In genomic region chr4:77697860-77698599, GRCh38 we compare ENCODE assay signal across 9 cellular contexts.
DNase-seq lines count a peak whose midpoint lies in the region; ATAC-seq and TF ChIP-seq lines count a peak whose summit lies in the region.
"Had no signal": no experiment of that assay in that cellular context is flagged by ENCODE, and none has a peak within 500 bp of the region (broad histone marks: within the 10 kb centered on the region; RNA-seq: fewer than 3 reads in every experiment).

No MANE protein-coding gene starts in this region.

- no peak overlapping the region for H3K4me3 ChIP-seq in mammary epithelial cell (replicated peaks in 1 of 3; ENCODE audit: insufficient read depth in 1 of 3, low read depth in 2 of 3, low read length in 3 of 3)
- H3K4me3 ChIP-seq: BLaER1 treated with 17β-estradiol and CSF1 and Interleukin-3, amounts not matched to agents 10 nM and 100 nM had no signal

- H3K9me3 ChIP-seq in mammary epithelial cell (replicated peaks; ENCODE audit: insufficient read depth, low read length): no peaks in the 10 kb centered on the region
- H3K9me3 ChIP-seq: BLaER1 treated with 17β-estradiol and CSF1 and Interleukin-3, amounts not matched to agents 10 nM and 100 nM had no signal

- H3K9ac ChIP-seq in mammary epithelial cell (ENCODE audit: insufficient read depth, low read length): no peak overlapping the region
- H3K9ac ChIP-seq: BLaER1 treated with 17β-estradiol and CSF1 and Interleukin-3, amounts not matched to agents 10 nM and 100 nM had no signal

- no peaks in the 10 kb centered on the region for H4K20me1 ChIP-seq in mammary epithelial cell (ENCODE audit: insufficient read depth, low read length)
- H4K20me1 ChIP-seq: BLaER1 treated with 17β-estradiol and CSF1 and Interleukin-3, amounts not matched to agents 10 nM and 100 nM had no signal

- no peaks in the 10 kb centered on the region for H3K27me3 ChIP-seq in mammary epithelial cell (ENCODE audit: insufficient read depth, low read length)
- H3K27me3 ChIP-seq: BLaER1 treated with 17β-estradiol and CSF1 and Interleukin-3, amounts not matched to agents 10 nM and 100 nM had no signal

- TF ChIP-seq CTCF in mammary epithelial cell (conservative IDR thresholded peaks at IDR 0.05 in 1 of 2, IDR thresholded peaks at IDR 0.05 in 1 of 2; ENCODE audit: extremely low read depth in 1 of 2, insufficient read depth in 1 of 2, low read depth in 1 of 2, low read length in 2 of 2): peak; percentile 63 to 77

- no peak overlapping the region for H2AFZ ChIP-seq in mammary epithelial cell (ENCODE audit: low read depth, low read length)

- 75% methylated on average over 9 of the region's 10 CpGs for whole genome bisulfite sequencing in mammary epithelial cell (ENCODE audit: low coverage, missing lambda C conversion rate)

- BruUV-seq in mammary epithelial cell (replicated peaks; lab: Mats Ljungman, UMichigan): no TSS peak

- CTCF ChIA-PET in mammary epithelial cell (lab: Charles Lee; ENCODE audit: low non-redundant PET): interaction anchor here (0.6 to 1.3 kb wide), 4 partner anchors 62 to 233 kb away, joined by 3 to 21 read pairs (median 4); no protein-coding TSS in a partner anchor

- H3K4me1 ChIP-seq in mammary epithelial cell (ENCODE audit: insufficient read depth, low read length): peaks cover 30% of the 10 kb centered on the region

- intact Hi-C loops in mammary epithelial cell (cut with micrococcal nuclease): loop anchor here (1.0 to 5.0 kb wide), 5 partner anchors 80 to 331 kb away; no protein-coding TSS in a partner anchor

- no peak overlapping the region for H3K27ac ChIP-seq in mammary epithelial cell (ENCODE audit: insufficient read depth, low read depth, low read length)
- H3K27ac ChIP-seq: BLaER1 treated with 17β-estradiol and CSF1 and Interleukin-3, amounts not matched to agents 10 nM and 100 nM had no signal

- dilution Hi-C loops in mammary epithelial cell (cut with HindIII; ENCODE audit: low sequenced_read_pairs): no loop called here

- H3K4me2 ChIP-seq in mammary epithelial cell (ENCODE audit: insufficient read depth, low read depth, low read length): no peak overlapping the region
- H3K4me2 ChIP-seq: BLaER1 treated with 17β-estradiol and CSF1 and Interleukin-3, amounts not matched to agents 10 nM and 100 nM had no signal

- ATAC-seq in left lobe of liver: peak; percentile 96
- ATAC-seq in HG02642 (IDR thresholded peaks at IDR 0.05; ENCODE audit: poor library complexity, unreplicated experiment): no peak
- no peak for ATAC-seq in GM19328 (IDR thresholded peaks at IDR 0.05; ENCODE audit: unreplicated experiment)

- in situ Hi-C loops in mammary epithelial cell (cut with MboI; ENCODE audit: low sequenced_read_pairs in 2 of 2): loop anchor here in 1 of 2 donors (5.0 kb wide), 1 partner anchor 326 kb away; no protein-coding TSS in a partner anchor

- DNase-seq in NCI-H1417 (lab: John Stamatoyannopoulos, UW) (peak in 2 of 3 experiments; percentile 31 to 50), NCI-H1417 treated with DMSO at 0.1 percent for 48 hours (lab: John Stamatoyannopoulos, UW) (no peak), NCI-H146 treated with DMSO at 0.1 percent for 48 hours (lab: John Stamatoyannopoulos, UW; ENCODE audit: unreplicated experiment) (peak; percentile 7), mammary epithelial cell (peak; percentile 64), left lobe of liver (ENCODE audit: low spot score) (peak; percentile 51), NOMO-1 treated with DMSO at 0.1 percent for 48 hours (lab: John Stamatoyannopoulos, UW; ENCODE audit: unreplicated experiment) (no peak)

- no peaks in the 10 kb centered on the region for H3K79me2 ChIP-seq in mammary epithelial cell (ENCODE audit: insufficient read depth, low read length)

- H3K36me3 ChIP-seq in mammary epithelial cell (ENCODE audit: insufficient read depth, low read length): no peaks in the 10 kb centered on the region
- H3K36me3 ChIP-seq: BLaER1 treated with 17β-estradiol and CSF1 and Interleukin-3, amounts not matched to agents 10 nM and 100 nM had no signal

Comparison
In these comparisons a context has a peak if more than half of its experiments do, and no peak if none do; other contexts are left out.
1. DNase-seq: peak in NCI-H1417 (2 of 3), NCI-H146 treated with DMSO at 0.1 percent for 48 hours (single experiment), mammary epithelial cell (single experiment) and left lobe of liver (single experiment); none in NCI-H1417 treated with DMSO at 0.1 percent for 48 hours (single experiment) and NOMO-1 treated with DMSO at 0.1 percent for 48 hours (single experiment).